Comparison of ENCODE assay signal across 16 cellular contexts in genomic region chr1:162568802-162569201, GRCh38. TPM values are rescaled to one million over a fixed set of nuclear protein-coding genes. Genes with fewer than 3 reads are reported as not detected.
A peak's percentile ranks its signal among the peaks of the same experiment; 100 is the strongest.
DNase-seq lines count a peak whose midpoint lies in the region; ATAC-seq, FAIRE-seq and TF ChIP-seq lines count a peak whose summit lies in the region.
"Had no signal": no experiment of that assay in that cellular context is flagged by ENCODE, and none has a peak within 500 bp of the region (broad histone marks: within the 10 kb centered on the region; RNA-seq: fewer than 3 reads in every experiment).

No MANE protein-coding gene starts in this region.

- H3K9ac ChIP-seq in colonic mucosa (ENCODE audit: low read depth in 2 of 2, low read length in 2 of 2), result peak overlapping the region in 1 of 2 donors; percentile 67

- H3K27ac Mint-ChIP-seq in type B pancreatic cell, result no peak overlapping the region
- H3K27ac Mint-ChIP-seq in glutamatergic neuron (ENCODE audit: unreplicated experiment), result no peak overlapping the region

- H3K79me2 ChIP-seq in PC-9 (ENCODE audit: low read depth), result peaks cover 27% of the 10 kb centered on the region

- BruUV-seq in PC-9 (replicated peaks; lab: Mats Ljungman, UMichigan), result no TSS peak

- no peak for FAIRE-seq in small intestine (lab: Jason Lieb, UNC)
- FAIRE-seq: H1 had no signal

- H3K4me3 Mint-ChIP-seq in type B pancreatic cell (no peak overlapping the region), glutamatergic neuron (ENCODE audit: unreplicated experiment) (no peak overlapping the region)
- H3K4me3 Mint-ChIP-seq: CD8-positive, alpha-beta memory T cell had no signal

- no peak for ATAC-seq in RWPE2 (ENCODE audit: low read depth)

- H3K4me3 ChIP-seq in RWPE2 (ENCODE audit: severe bottlenecking) (no peak overlapping the region), colonic mucosa (no peak overlapping the region), small intestine (ENCODE audit: low read depth in 1 of 2, low read length in 2 of 2) (no peak overlapping the region), PC-9 (no peak overlapping the region)
- H3K4me3 ChIP-seq: Peyer's patch had no signal

- 32 to 45% (median 36%) methylated on average over 4 of the region's 4 CpGs for WGBS in small intestine, 3 donors

- peak overlapping the region; percentile 14 for H3K27ac ChIP-seq in RWPE2 (ENCODE audit: poor library complexity, severe bottlenecking)
- H3K27ac ChIP-seq in colonic mucosa, result peak overlapping the region; percentile 60
- H3K27ac ChIP-seq in small intestine (ENCODE audit: low read depth in 1 of 2, low read length in 1 of 2), result peak overlapping the region in 1 of 2 donors; percentile 35
- H3K27ac ChIP-seq in PC-9, result no peak overlapping the region

- H3K4me2 ChIP-seq in PC-9, result no peak overlapping the region

- POLR2A ChIA-PET in PC-9 (lab: Charles Lee; ENCODE audit: unreplicated experiment), result interaction anchor here (0.6 kb wide), 1 partner anchor 1374 kb away, joined by 6 read pairs; no protein-coding TSS in a partner anchor

- DNase-seq in HT-29 (ENCODE audit: low spot score) (peak; percentile 65), RWPE2 (ENCODE audit: low spot score) (no peak), colonic mucosa (no peak), small intestine (peak; percentile 65), PC-9 (no peak), type B pancreatic cell (ENCODE audit: extremely low spot score, unreplicated experiment) (no peak), glutamatergic neuron (no peak)
- DNase-seq: CD8-positive, alpha-beta memory T cell; DMS153; EL; NCI-H1092; NCI-H1694 treated with DMSO at 0.1 percent for 48 hours; NCI-H446; Peyer's patch; SHP77 had no signal

- H3K9me3 ChIP-seq in RWPE2 (ENCODE audit: severe bottlenecking), result no peaks in the 10 kb centered on the region
- H3K9me3 ChIP-seq in colonic mucosa, result no peaks in the 10 kb centered on the region
- no peaks in the 10 kb centered on the region for H3K9me3 ChIP-seq in small intestine (ENCODE audit: control insufficient read depth, low read depth)
- no peaks in the 10 kb centered on the region for H3K9me3 ChIP-seq in PC-9 (ENCODE audit: insufficient read depth, low read depth)
- H3K9me3 ChIP-seq: Peyer's patch had no signal

- H3K9me2 ChIP-seq in PC-9 (ENCODE audit: insufficient read depth), result 0 out of 2 replicates have a peak, but pooled peaks cover 4% of the 10 kb centered on the region

- peaks cover 14% of the 10 kb centered on the region for H3K36me3 Mint-ChIP-seq in type B pancreatic cell
- no peaks in the 10 kb centered on the region for H3K36me3 Mint-ChIP-seq in glutamatergic neuron (ENCODE audit: unreplicated experiment)

- no peaks in the 10 kb centered on the region for H3K27me3 ChIP-seq in RWPE2 (ENCODE audit: insufficient read depth, poor library complexity, severe bottlenecking)
- no peaks in the 10 kb centered on the region for H3K27me3 ChIP-seq in colonic mucosa
- H3K27me3 ChIP-seq in small intestine (ENCODE audit: control insufficient read depth in 2 of 2, insufficient read depth in 2 of 2, low read length in 2 of 2), result no peaks in the 10 kb centered on the region
- no peaks in the 10 kb centered on the region for H3K27me3 ChIP-seq in PC-9 (ENCODE audit: insufficient read depth, low read depth)
- H3K27me3 ChIP-seq: Peyer's patch had no signal

- intact Hi-C loops in colonic mucosa (cut with DNase I) (no loop called here), PC-9 (cut with micrococcal nuclease; ENCODE audit: unreplicated experiment) (no loop called here)

- TF ChIP-seq CTCF in RWPE2 (IDR thresholded peaks at IDR 0.05; ENCODE audit: poor library complexity, severe bottlenecking), result no peak
- TF ChIP-seq CTCF in colonic mucosa (IDR thresholded peaks at IDR 0.05), result no peak
- no peak for TF ChIP-seq CTCF in PC-9 (conservative IDR thresholded peaks at IDR 0.05)
- TF ChIP-seq CTCF in type B pancreatic cell (conservative IDR thresholded peaks at IDR 0.05), result no peak
- no peak for TF ChIP-seq CTCF in glutamatergic neuron (IDR thresholded peaks at IDR 0.05; ENCODE audit: partially characterized antibody, unreplicated experiment)

- H2AFZ ChIP-seq in PC-9, result no peak overlapping the region

- H3K4me1 ChIP-seq in RWPE2 (ENCODE audit: insufficient read depth, poor library complexity, severe bottlenecking), result peaks cover 21% of the 10 kb centered on the region
- peaks cover 6% of the 10 kb centered on the region for H3K4me1 ChIP-seq in colonic mucosa
- peaks cover 9 to 14% of the 10 kb centered on the region in 2 donors for H3K4me1 ChIP-seq in small intestine (ENCODE audit: control insufficient read depth in 2 of 2, insufficient read depth in 1 of 2, low read depth in 1 of 2, low read length in 1 of 2)
- H3K4me1 ChIP-seq in PC-9 (replicated peaks; ENCODE audit: insufficient read depth), result no peaks in the 10 kb centered on the region

- CTCF ChIA-PET in PC-9 (lab: Charles Lee), result no interaction called here

- H3K36me3 ChIP-seq in RWPE2 (ENCODE audit: low read depth) (peaks cover 82% of the 10 kb centered on the region), colonic mucosa (no peaks in the 10 kb centered on the region), small intestine (ENCODE audit: control insufficient read depth in 2 of 2, insufficient read depth in 2 of 2, low read length in 2 of 2) (peaks cover 0 to 6% of the 10 kb centered on the region in 2 donors), PC-9 (ENCODE audit: low read depth) (0 out of 2 replicates have a peak, but pooled peaks cover 9% of the 10 kb centered on the region)

- H3F3A ChIP-seq in PC-9 (ENCODE audit: insufficient read depth, low read depth), result no peaks in the 10 kb centered on the region

- peaks cover 17% of the 10 kb centered on the region for H3K4me1 Mint-ChIP-seq in type B pancreatic cell (ENCODE audit: unreplicated experiment)
- H3K4me1 Mint-ChIP-seq in glutamatergic neuron (ENCODE audit: low read depth, unreplicated experiment), result no peaks in the 10 kb centered on the region

- 0 out of 2 replicates have a peak, but pooled peaks cover 10% of the 10 kb centered on the region for H4K20me1 ChIP-seq in PC-9 (ENCODE audit: insufficient read depth)

- no peaks in the 10 kb centered on the region for H3K9me3 Mint-ChIP-seq in type B pancreatic cell
- H3K9me3 Mint-ChIP-seq in glutamatergic neuron (ENCODE audit: unreplicated experiment), result no peaks in the 10 kb centered on the region
- H3K9me3 Mint-ChIP-seq: CD8-positive, alpha-beta memory T cell had no signal

- H3K27me3 Mint-ChIP-seq in type B pancreatic cell (no peaks in the 10 kb centered on the region), glutamatergic neuron (ENCODE audit: unreplicated experiment) (peaks cover 1% of the 10 kb centered on the region)

RNA-seq across cellular contexts. Expression of gene UAP1, which starts 7.3 kb away (rescaled TPM):
- 33.4 and 44.2 TPM in 2 replicates for total RNA-seq in HT-29 (2014; rRNA removed; shearing (Covaris generic))
- 100 to 1,000 TPM in 1 of 2 donors, 10 to 100 TPM in 1; 79.5 to 144 TPM for total RNA-seq in colonic mucosa
- 100 to 1,000 TPM in 1 of 3 donors, 10 to 100 TPM in 2; 55.1 to 118 (median 74.6) TPM for polyA plus RNA-seq in small intestine
- total RNA-seq in PC-9 (2021), result 33.1 and 39.8 TPM in 2 replicates
- total RNA-seq in type B pancreatic cell (ENCODE audit: low replicate concordance), result 26.8 and 31.6 TPM in 2 replicates
- 34.1 TPM for total RNA-seq in glutamatergic neuron (ENCODE audit: unreplicated experiment)

Comparison
In these comparisons a context has a peak if more than half of its experiments do, and no peak if none do; other contexts are left out.
1. DNase-seq: peak in HT-29 (single experiment) and small intestine (single experiment); none in RWPE2 (single experiment), colonic mucosa (single experiment), PC-9 (0 of 2), type B pancreatic cell (single experiment) and glutamatergic neuron (single experiment).